In genomic region chr4:137531951-137532868, GRCh38 we compare ENCODE assay signal across 9 cellular contexts. TPM values are rescaled to one million over a fixed set of nuclear protein-coding genes. Genes with fewer than 3 reads are reported as not detected.
DNase-seq lines count a peak whose midpoint lies in the region; ATAC-seq and TF ChIP-seq lines count a peak whose summit lies in the region.
"Had no signal": no experiment of that assay in that cellular context is flagged by ENCODE, and none has a peak within 500 bp of the region (broad histone marks: within the 10 kb centered on the region; RNA-seq: fewer than 3 reads in every experiment).

TSS of gene PCDH18 (minus strand) at chr4:137532494. CDS start at chr4:137532088, 406 bp downstream.

- no peaks in the 10 kb centered on the region for H3K27me3 ChIP-seq in MM.1S (replicated peaks; ENCODE audit: insufficient read depth, low read length)

- TF ChIP-seq CTCF in Calu3 (IDR thresholded peaks at IDR 0.05; ENCODE audit: unreplicated experiment) (no peak), GM20000 (IDR thresholded peaks at IDR 0.05; ENCODE audit: extremely low read depth, missing control alignments) (no peak), MM.1S (IDR thresholded peaks at IDR 0.05; ENCODE audit: low read length) (no peak), progenitor cell of endocrine pancreas (IDR thresholded peaks at IDR 0.05; ENCODE audit: unreplicated experiment) (no peak)

- peak within 1 kb of the TSS; percentile 99 for H2AFZ ChIP-seq in MM.1S (ENCODE audit: low read length)

- H3K4me1 Mint-ChIP-seq in Calu3 (ENCODE audit: low read depth, unreplicated experiment) (no peaks in the 10 kb centered on the region), progenitor cell of endocrine pancreas (ENCODE audit: low read depth) (peaks cover 10% of the 10 kb centered on the region)
- H3K4me1 Mint-ChIP-seq: stimulated activated naive B cell treated with anti-CD40 and anti-IgM and Interleukin-4, amounts not matched to agents 10 μg/mL and 1 μg/mL and 100 μg/mL, for 72 hours had no signal

- peak within 1 kb of the TSS; percentile 63 for H3K27ac ChIP-seq in MM.1S (ENCODE audit: low read length)

- H3K36me3 Mint-ChIP-seq in Calu3 (ENCODE audit: insufficient read depth, unreplicated experiment): no peaks in the 10 kb centered on the region
- H3K36me3 Mint-ChIP-seq in progenitor cell of endocrine pancreas (ENCODE audit: insufficient read depth): peaks cover 6% of the 10 kb centered on the region
- H3K36me3 Mint-ChIP-seq: stimulated activated naive B cell treated with anti-CD40 and anti-IgM and Interleukin-4, amounts not matched to agents 10 μg/mL and 1 μg/mL and 100 μg/mL, for 72 hours had no signal

- H3K4me1 ChIP-seq in MM.1S (ENCODE audit: low read length): 0 out of 2 replicates have a peak, but pooled peaks cover 7% of the 10 kb centered on the region

- H3K36me3 ChIP-seq in MM.1S (replicated peaks; ENCODE audit: insufficient read depth, low read length): no peaks in the 10 kb centered on the region

- H3K27me3 Mint-ChIP-seq in Calu3 (ENCODE audit: unreplicated experiment) (no peaks in the 10 kb centered on the region), progenitor cell of endocrine pancreas (no peaks in the 10 kb centered on the region)

- H3F3A ChIP-seq in MM.1S (ENCODE audit: insufficient read depth, low read length): peaks cover 14% of the 10 kb centered on the region

- H3K9me3 ChIP-seq in MM.1S (replicated peaks; ENCODE audit: insufficient read depth, low read length): no peaks in the 10 kb centered on the region

- H3K79me2 ChIP-seq in MM.1S (ENCODE audit: low read length): no peaks in the 10 kb centered on the region

- CTCF ChIA-PET in Calu3 (lab: Charles Lee): no interaction called here

- BruUV-seq in Calu3 (replicated peaks; lab: Mats Ljungman, UMichigan): no TSS peak

- ATAC-seq in left ventricle myocardium superior: peak; percentile 94
- no peak for ATAC-seq in GM21825 (IDR thresholded peaks at IDR 0.05; ENCODE audit: unreplicated experiment)

- H4K20me1 ChIP-seq in MM.1S (ENCODE audit: insufficient read depth, low read length): no peaks in the 10 kb centered on the region

- intact Hi-C loops in Calu3 (cut with micrococcal nuclease; ENCODE audit: unreplicated experiment): no loop called here
- intact Hi-C loops in left ventricle myocardium superior (cut with micrococcal nuclease): no loop called here

- no peaks in the 10 kb centered on the region; the same call in 1 of the 2 replicates for H3K9me2 ChIP-seq in MM.1S (replicated peaks; ENCODE audit: insufficient read depth, low read length)

- H3K9ac ChIP-seq in MM.1S (ENCODE audit: low read length): peak within 1 kb of the TSS; percentile 57

- DNase-seq in Calu3 (peak; percentile 12), GM20000 (ENCODE audit: low spot score) (peak; percentile 24), MM.1S (peak; percentile 84), amniotic stem cell (lab: John Stamatoyannopoulos, UW) (peak; percentile 89), left ventricle myocardium superior (peak; percentile 83), progenitor cell of endocrine pancreas (ENCODE audit: low spot score, unreplicated experiment) (peak; percentile 20), DMS79 treated with DMSO at 0.1 percent for 48 hours (lab: John Stamatoyannopoulos, UW) (no peak)
- DNase-seq: stimulated activated naive B cell treated with anti-CD40 and anti-IgM and Interleukin-4, amounts not matched to agents 10 μg/mL and 1 μg/mL and 100 μg/mL, for 72 hours had no signal

- H3K27ac Mint-ChIP-seq in Calu3 (ENCODE audit: unreplicated experiment): no peak within 1 kb of the TSS
- no peak within 1 kb of the TSS for H3K27ac Mint-ChIP-seq in progenitor cell of endocrine pancreas
- H3K27ac Mint-ChIP-seq: stimulated activated naive B cell treated with anti-CD40 and anti-IgM and Interleukin-4, amounts not matched to agents 10 μg/mL and 1 μg/mL and 100 μg/mL, for 72 hours had no signal

- H3K4me3 ChIP-seq in MM.1S (ENCODE audit: low read length): peak within 1 kb of the TSS; percentile 85

- H3K4me3 Mint-ChIP-seq in Calu3 (ENCODE audit: low read depth, unreplicated experiment) (no peak within 1 kb of the TSS), progenitor cell of endocrine pancreas (ENCODE audit: low read depth) (no peak within 1 kb of the TSS)
- H3K4me3 Mint-ChIP-seq: stimulated activated naive B cell treated with anti-CD40 and anti-IgM and Interleukin-4, amounts not matched to agents 10 μg/mL and 1 μg/mL and 100 μg/mL, for 72 hours had no signal

- H3K9me3 Mint-ChIP-seq in Calu3 (ENCODE audit: low read depth, unreplicated experiment): no peaks in the 10 kb centered on the region
- no peaks in the 10 kb centered on the region for H3K9me3 Mint-ChIP-seq in progenitor cell of endocrine pancreas (ENCODE audit: low read depth)

- H3K4me2 ChIP-seq in MM.1S (ENCODE audit: low read depth, low read length): peak within 1 kb of the TSS; percentile 91

RNA-seq across cellular contexts. Expression of gene PCDH18, which starts in this region (rescaled TPM):
- total RNA-seq in Calu3 (2022) (0.24 and 0.49 TPM in 2 replicates), left ventricle myocardium superior (3.9 TPM), progenitor cell of endocrine pancreas (6.4 and 8.4 TPM in 2 replicates)

Comparison
In these comparisons a context has a peak if more than half of its experiments do, and no peak if none do; other contexts are left out.
1. Peak in DNase-seq in Calu3; RNA of the gene not detected or under 1 TPM.